In the genomic region with DNA sequence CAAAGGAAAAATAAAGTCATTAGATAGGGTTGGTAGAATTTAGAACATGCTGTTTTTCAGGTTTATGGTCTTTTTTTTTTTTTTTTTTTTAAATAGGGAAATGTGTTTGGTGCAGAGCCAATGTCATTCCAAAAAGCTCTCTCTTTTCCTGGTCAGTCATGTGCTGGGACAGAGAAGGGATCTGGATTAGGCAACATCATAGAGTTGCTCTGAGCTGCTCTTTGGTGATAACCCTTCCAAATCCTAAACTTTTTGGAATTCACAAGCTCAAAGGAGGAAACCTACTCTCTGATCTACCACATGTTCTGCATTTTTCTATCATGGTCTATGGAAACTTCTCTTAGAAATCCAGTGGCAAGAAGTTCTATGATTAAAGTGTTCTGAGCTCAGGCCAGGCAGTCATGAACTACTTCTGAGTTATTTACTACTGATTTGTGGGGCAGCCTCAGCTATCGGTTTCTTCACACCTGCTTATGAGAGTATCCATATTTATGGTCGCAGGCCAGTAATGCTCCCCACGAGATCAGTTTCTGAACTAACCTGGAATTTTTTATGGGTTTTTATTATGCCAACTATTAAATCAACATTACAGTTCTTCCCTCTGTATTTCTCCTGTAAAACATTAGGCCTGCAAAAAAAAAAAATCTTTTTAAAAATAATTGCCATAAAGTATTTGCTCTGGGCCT, we compare ENCODE assay signal across 28 cellular contexts. TPM values are rescaled to one million over a fixed set of nuclear protein-coding genes. Genes with fewer than 3 reads are reported as not detected.
DNase-seq lines count a peak whose midpoint lies in the region; ATAC-seq and TF ChIP-seq lines count a peak whose summit lies in the region.
"Had no signal": no experiment of that assay in that cellular context is flagged by ENCODE, and none has a peak within 500 bp of the region (broad histone marks: within the 10 kb centered on the region; RNA-seq: fewer than 3 reads in every experiment).

No MANE protein-coding gene starts in this region.

- peaks cover 4% of the 10 kb centered on the region; the same call in 1 of the 2 replicates for H3K9me1 ChIP-seq in IMR-90 (ENCODE audit: insufficient read depth, low read length)

- no peak overlapping the region for H3K4me3 Mint-ChIP-seq in activated CD4-positive, alpha-beta T cell treated with anti-CD3 and anti-CD28 coated beads, Interleukin-2, amount 10 ng/mL, durations not matched to agents 7 days and 5 days
- H3K4me3 Mint-ChIP-seq: IgD-negative memory B cell, neural crest cell, T-helper 17 cell had no signal

- no peak overlapping the region for H3K9ac ChIP-seq in IMR-90 (ENCODE audit: low read depth, low read length)

- no peak overlapping the region for H3K14ac ChIP-seq in IMR-90 (replicated peaks; ENCODE audit: low read depth, low read length)

- H3K36me3 Mint-ChIP-seq in activated CD4-positive, alpha-beta T cell treated with anti-CD3 and anti-CD28 coated beads, Interleukin-2, amount 10 ng/mL, durations not matched to agents 7 days and 5 days (ENCODE audit: low read depth), result no peaks in the 10 kb centered on the region

- H4K91ac ChIP-seq in IMR-90 (ENCODE audit: insufficient read depth, low read depth, low read length), result no peak overlapping the region

- peaks cover 17% of the 10 kb centered on the region for H3K4me1 ChIP-seq in IMR-90 (ENCODE audit: control insufficient read depth, insufficient read depth, low read length)
- H3K4me1 ChIP-seq: prostate gland, SJCRH30 had no signal

- H2AK9ac ChIP-seq in IMR-90 (replicated peaks; ENCODE audit: low read depth, low read length, poor library complexity), result no peak overlapping the region

- 0 out of 3 replicates have a peak overlapping the region, but pooled peaks have one; percentile 11 for H2BK15ac ChIP-seq in IMR-90 (ENCODE audit: low read depth, low read length)

- peaks cover 33% of the 10 kb centered on the region for H3K27me3 Mint-ChIP-seq in activated CD4-positive, alpha-beta T cell treated with anti-CD3 and anti-CD28 coated beads, Interleukin-2, amount 10 ng/mL, durations not matched to agents 7 days and 5 days

- H3K4me3 ChIP-seq in IMR-90 (ENCODE audit: insufficient read depth, low read depth, low read length), result no peak overlapping the region
- H3K4me3 ChIP-seq: adrenal gland, GM12878, prostate gland, SJCRH30, skin epidermis had no signal

- no peak for TF ChIP-seq RAD21 in IMR-90 (IDR thresholded peaks at IDR 0.05; ENCODE audit: low read length)

- no peak overlapping the region for H4K8ac ChIP-seq in IMR-90 (ENCODE audit: low read depth in 2 of 2, low read length in 2 of 2)

- no peaks in the 10 kb centered on the region for H3K9me3 ChIP-seq in IMR-90 (ENCODE audit: control insufficient read depth, insufficient read depth, low read length)
- H3K9me3 ChIP-seq: adrenal gland, esophagus muscularis mucosa, prostate gland, SJCRH30 had no signal

- H3K18ac ChIP-seq in IMR-90 (ENCODE audit: low read depth, low read length), result no peak overlapping the region

- CTCF ChIA-PET in IMR-90 (lab: Yijun Ruan, JAX), result interaction anchor here (0.7 kb wide), 1 partner anchor 308 kb away, joined by 3 read pairs; no protein-coding TSS in a partner anchor
- CTCF ChIA-PET in activated CD4-positive, alpha-beta T cell treated with anti-CD3 and anti-CD28 coated beads, Interleukin-2, amount 10 ng/mL, durations not matched to agents 7 days and 5 days (lab: Charles Lee), result no interaction called here

- no peak overlapping the region for H3K56ac ChIP-seq in IMR-90 (ENCODE audit: extremely low read depth, insufficient read depth, low read length)

- H3K27me3 ChIP-seq in IMR-90 (ENCODE audit: control insufficient read depth, insufficient read depth, low read length), result no peaks in the 10 kb centered on the region
- H3K27me3 ChIP-seq: adrenal gland, SJCRH30 had no signal

- ATAC-seq in IMR-90 (ENCODE audit: low read depth), result no peak
- ATAC-seq: GM12878, T-helper 17 cell had no signal

- no CpG with 5 or more reads among the region's 3 CpGs for WGBS in IMR-90 (ENCODE audit: extremely low coverage in 2 of 2, insufficient read length in 1 of 2), 2 experiments

- no peaks in the 10 kb centered on the region for H4K20me1 ChIP-seq in IMR-90 (ENCODE audit: insufficient read depth, low read length)

- no peak for TF ChIP-seq POLR2A in IMR-90 (IDR thresholded peaks at IDR 0.05; ENCODE audit: low read depth, low read length)

- H3K79me1 ChIP-seq in IMR-90 (ENCODE audit: low read depth in 1 of 2, low read length in 2 of 2), result peaks cover 6 to 16% of the 10 kb centered on the region in 2 experiments; a peak in 3 of 4 replicates

- H3K4ac ChIP-seq in IMR-90 (ENCODE audit: low read depth, low read length), result peak overlapping the region; percentile 16; the same call in 1 of the 2 replicates

- BruUV-seq in IMR-90 (replicated peaks; lab: Mats Ljungman, UMichigan), result no TSS peak

- H3K4me1 Mint-ChIP-seq in activated CD4-positive, alpha-beta T cell treated with anti-CD3 and anti-CD28 coated beads, Interleukin-2, amount 10 ng/mL, durations not matched to agents 7 days and 5 days, result peaks cover 7% of the 10 kb centered on the region

- peaks cover 1% of the 10 kb centered on the region; the same call in 1 of the 2 replicates for H3K36me3 ChIP-seq in IMR-90 (ENCODE audit: control insufficient read depth, insufficient read depth, low read length)
- H3K36me3 ChIP-seq: adrenal gland, prostate gland, SJCRH30 had no signal

- H3K9me3 Mint-ChIP-seq in activated CD4-positive, alpha-beta T cell treated with anti-CD3 and anti-CD28 coated beads, Interleukin-2, amount 10 ng/mL, durations not matched to agents 7 days and 5 days, result no peaks in the 10 kb centered on the region
- H3K9me3 Mint-ChIP-seq: IgD-negative memory B cell, neural crest cell had no signal

- no peak overlapping the region for H4K5ac ChIP-seq in IMR-90 (ENCODE audit: low read depth, low read length)

- no peak for DNase-seq in IMR-90
- no peak for DNase-seq in epithelial cell of prostate (ENCODE audit: low read depth, low spot score)
- DNase-seq in renal cortical epithelial cell (ENCODE audit: low read depth), result peak; percentile 25
- DNase-seq in activated CD4-positive, alpha-beta T cell treated with anti-CD3 and anti-CD28 coated beads, Interleukin-2, amount 10 ng/mL, durations not matched to agents 7 days and 5 days, result no peak
- DNase-seq in AML-193 (lab: John Stamatoyannopoulos, UW), result no peak
- DNase-seq in NCI-H446 (lab: John Stamatoyannopoulos, UW), result no peak
- DNase-seq in stimulated activated CD4-positive, alpha-beta T cell treated with anti-CD3 and anti-CD28 coated beads, Interleukin-2, amount 100 ng/mL, for 48 hours, result no peak
- DNase-seq: activated CD8-positive, alpha-beta memory T cell treated with anti-CD3 and anti-CD28 coated beads, Interleukin-2, amount 50 U/mL, for 4 hours; adrenal gland; caudate nucleus; effector CD4-positive, alpha-beta T cell; glutamatergic neuron; left cardiac atrium; midbrain; NCI-H146; NCI-H82; SJCRH30; stimulated activated CD4-positive, alpha-beta T cell treated with anti-CD3 and anti-CD28 coated beads, Interleukin-2, amount 100 ng/mL, for 24 hours; stimulated activated naive CD4-positive, alpha-beta T cell treated with Interleukin-2 at 50 U/mL for 16 hours; T-helper 17 cell had no signal

- H2AFZ ChIP-seq in IMR-90 (replicated peaks; ENCODE audit: low read length, poor library complexity), result no peak overlapping the region

- no peak overlapping the region for H3K4me2 ChIP-seq in IMR-90 (ENCODE audit: low read depth, low read length)

- no peak overlapping the region for H2BK20ac ChIP-seq in IMR-90 (ENCODE audit: low read depth, low read length)

- H3K23ac ChIP-seq in IMR-90 (ENCODE audit: low read depth, low read length), result no peak overlapping the region

- H2BK5ac ChIP-seq in IMR-90 (ENCODE audit: low read depth, low read length, poor library complexity, severe bottlenecking), result no peak overlapping the region

- no peak overlapping the region for H3K27ac Mint-ChIP-seq in activated CD4-positive, alpha-beta T cell treated with anti-CD3 and anti-CD28 coated beads, Interleukin-2, amount 10 ng/mL, durations not matched to agents 7 days and 5 days
- H3K27ac Mint-ChIP-seq: IgD-negative memory B cell, T-helper 17 cell had no signal

- in situ Hi-C loops in IMR-90 (cut with MboI; ENCODE audit: low sequenced_read_pairs), result loop anchor here (5.0 kb wide), 1 partner anchor 302 kb away; no protein-coding TSS in a partner anchor

- intact Hi-C loops in IMR-90 (cut with micrococcal nuclease), result loop anchor here (5.0 to 10.0 kb wide), 4 partner anchors 148 to 600 kb away; no protein-coding TSS in a partner anchor

- dilution Hi-C loops in IMR-90 (cut with HindIII; ENCODE audit: low sequenced_read_pairs, unreplicated experiment), result no loop called here

- POLR2A ChIA-PET in IMR-90 (lab: Charles Lee; ENCODE audit: unreplicated experiment), result interaction anchor here (0.7 kb wide), 2 partner anchors 309 to 567 kb away, joined by 3 to 7 read pairs; no protein-coding TSS in a partner anchor
- POLR2A ChIA-PET in activated CD4-positive, alpha-beta T cell treated with anti-CD3 and anti-CD28 coated beads, Interleukin-2, amount 10 ng/mL, durations not matched to agents 7 days and 5 days (lab: Charles Lee), result no interaction called here

- TF ChIP-seq CTCF in 22Rv1 (IDR thresholded peaks at IDR 0.05) (no peak), IMR-90 (conservative IDR thresholded peaks at IDR 0.05; ENCODE audit: low read depth, low read length) (no peak)

- H3K27ac ChIP-seq in 22Rv1, result peak overlapping the region; percentile 99
- no peak overlapping the region for H3K27ac ChIP-seq in IMR-90 (ENCODE audit: insufficient read depth, low read length)
- H3K27ac ChIP-seq in epithelial cell of prostate, result peak overlapping the region; percentile 95
- H3K27ac ChIP-seq: esophagus muscularis mucosa, HL-60, SJCRH30 had no signal

- no peak overlapping the region for H2AK5ac ChIP-seq in IMR-90 (ENCODE audit: low read depth, low read length)

- 0 out of 2 replicates have a peak overlapping the region, but pooled peaks have one; percentile 15 for H2BK120ac ChIP-seq in IMR-90 (ENCODE audit: low read depth, low read length)

TF ChIP-seq in IMR-90, 13 proteins besides CTCF, POLR2A, EP300 and RAD21 (continues in another document):
- no peak for TF ChIP-seq CEBPB (IDR thresholded peaks at IDR 0.05; ENCODE audit: low read depth, low read length)
- no peak for TF ChIP-seq MXI1 (IDR thresholded peaks at IDR 0.05; ENCODE audit: borderline replicate concordance, low read depth, low read length)
- TF ChIP-seq FOS (IDR thresholded peaks at IDR 0.05; ENCODE audit: low read depth, low read length), result no peak
- TF ChIP-seq RFX5 (IDR thresholded peaks at IDR 0.05; ENCODE audit: low read depth, low read length), result no peak
- TF ChIP-seq MAZ (IDR thresholded peaks at IDR 0.05; ENCODE audit: borderline replicate concordance, low read depth, low read length), result no peak
- no peak for TF ChIP-seq BHLHE40 (IDR thresholded peaks at IDR 0.05; ENCODE audit: low read depth, low read length)
- TF ChIP-seq SMC3 (IDR thresholded peaks at IDR 0.05; ENCODE audit: low read depth, low read length), result no peak

RNA-seq across cellular contexts. Expression of gene EDN1, which starts 4.8 kb away (rescaled TPM):
- total RNA-seq in IMR-90 (2012; rRNA removed) (5.6 and 8.6 TPM in 2 replicates), renal cortical epithelial cell (77.8 and 82.5 TPM in 2 replicates)
- 8.5 and 9.0 TPM in 2 replicates for polyA plus RNA-seq in IMR-90 (2012; rRNA removed)
- polyA plus RNA-seq in IMR-90 (2012; cell fraction: cytosol; rRNA removed), result 3.2 and 5.6 TPM in 2 replicates
- polyA plus RNA-seq in IMR-90 (2012; cell fraction: nucleus; rRNA removed; ENCODE audit: low replicate concordance), result 7.5 and 15.6 TPM in 2 replicates
- under 1 TPM in 1 of 2 experiments, not detected in 1; 0.10 TPM for total RNA-seq in activated CD4-positive, alpha-beta T cell treated with anti-CD3 and anti-CD28 coated beads, Interleukin-2, amount 10 ng/mL, durations not matched to agents 7 days and 5 days
- total RNA-seq: neural crest cell had no signal
- polyA plus RNA-seq: IgD-negative memory B cell had no signal
